In genomic region chr9:125993423-125993935, GRCh38 we compare ENCODE assay signal across 22 cellular contexts.
"Had no signal": no experiment of that assay in that cellular context is flagged by ENCODE, and none has a peak within 500 bp of the region (broad histone marks: within the 10 kb centered on the region; RNA-seq: fewer than 3 reads in every experiment).

No MANE protein-coding gene starts in this region.

- H3K4me3 Mint-ChIP-seq: activated CD8-positive, alpha-beta memory T cell treated with anti-CD3 and anti-CD28 coated beads, Interleukin-2, amount 10 ng/mL, durations not matched to agents 7 days and 5 days; activated CD8-positive, alpha-beta T cell treated with anti-CD3 and anti-CD28 coated beads for 36 hours; naive thymus-derived CD4-positive, alpha-beta T cell; stimulated activated effector memory CD8-positive, alpha-beta T cell treated with anti-CD3 and anti-CD28 coated beads, Interleukin-12 subunit alpha, Interleukin-12 subunit beta, amount 100 ng/mL, for 72 hours; T-helper 17 cell had no signal

- H3K36me3 ChIP-seq: cardiac muscle cell, heart left ventricle, neutrophil, pancreas, stomach, suprapubic skin, tibial nerve had no signal

- H3K27ac Mint-ChIP-seq: activated CD8-positive, alpha-beta memory T cell treated with anti-CD3 and anti-CD28 coated beads, Interleukin-2, amount 10 ng/mL, durations not matched to agents 7 days and 5 days; activated CD8-positive, alpha-beta T cell treated with anti-CD3 and anti-CD28 coated beads for 36 hours; naive thymus-derived CD4-positive, alpha-beta T cell; stimulated activated effector memory CD8-positive, alpha-beta T cell treated with anti-CD3 and anti-CD28 coated beads, Interleukin-12 subunit alpha, Interleukin-12 subunit beta, amount 100 ng/mL, for 72 hours; T-helper 17 cell had no signal

- H3K9me3 Mint-ChIP-seq: activated CD8-positive, alpha-beta T cell treated with anti-CD3 and anti-CD28 coated beads for 36 hours; stimulated activated effector memory CD8-positive, alpha-beta T cell treated with anti-CD3 and anti-CD28 coated beads, Interleukin-12 subunit alpha, Interleukin-12 subunit beta, amount 100 ng/mL, for 72 hours had no signal

- H3K27ac ChIP-seq: body of pancreas, cardiac muscle cell, heart left ventricle, neutrophil, pancreas, skin epidermis, stomach, suprapubic skin, tibial nerve had no signal

- H3K4me3 ChIP-seq: body of pancreas, cardiac muscle cell, heart left ventricle, lung, pancreas, skin epidermis, stomach, suprapubic skin, tibial nerve had no signal

- H3K9me3 ChIP-seq: body of pancreas, heart left ventricle, neutrophil, pancreas, stomach, suprapubic skin, tibial nerve had no signal

- H3K4me1 ChIP-seq: body of pancreas, heart left ventricle, pancreas, stomach, suprapubic skin, tibial nerve had no signal

- H3K4me1 Mint-ChIP-seq: activated CD8-positive, alpha-beta memory T cell treated with anti-CD3 and anti-CD28 coated beads, Interleukin-2, amount 10 ng/mL, durations not matched to agents 7 days and 5 days; naive thymus-derived CD4-positive, alpha-beta T cell; stimulated activated effector memory CD8-positive, alpha-beta T cell treated with anti-CD3 and anti-CD28 coated beads, Interleukin-12 subunit alpha, Interleukin-12 subunit beta, amount 100 ng/mL, for 72 hours had no signal

- H3K36me3 Mint-ChIP-seq: activated CD8-positive, alpha-beta memory T cell treated with anti-CD3 and anti-CD28 coated beads, Interleukin-2, amount 10 ng/mL, durations not matched to agents 7 days and 5 days; naive thymus-derived CD4-positive, alpha-beta T cell; stimulated activated effector memory CD8-positive, alpha-beta T cell treated with anti-CD3 and anti-CD28 coated beads, Interleukin-12 subunit alpha, Interleukin-12 subunit beta, amount 100 ng/mL, for 72 hours had no signal

- H3K27me3 Mint-ChIP-seq: activated CD8-positive, alpha-beta memory T cell treated with anti-CD3 and anti-CD28 coated beads, Interleukin-2, amount 10 ng/mL, durations not matched to agents 7 days and 5 days; activated CD8-positive, alpha-beta T cell treated with anti-CD3 and anti-CD28 coated beads for 36 hours had no signal

- H3K27me3 ChIP-seq: body of pancreas, cardiac muscle cell, neutrophil, pancreas, tibial nerve had no signal

- DNase-seq: activated CD4-positive, alpha-beta T cell treated with anti-CD3 and anti-CD28 coated beads for 48 hours; activated CD4-positive, CD25-positive, alpha-beta regulatory T cell; activated CD8-positive, alpha-beta memory T cell treated with anti-CD3 and anti-CD28 coated beads, Interleukin-2, amount 10 ng/mL, durations not matched to agents 7 days and 5 days; activated CD8-positive, alpha-beta T cell treated with anti-CD3 and anti-CD28 coated beads for 36 hours; activated naive CD4-positive, alpha-beta T cell; body of pancreas; islet precursor cell; left colon; naive thymus-derived CD4-positive, alpha-beta T cell; stimulated activated CD4-positive, alpha-beta T cell treated with anti-CD3 and anti-CD28 coated beads, Interleukin-2, amount 100 ng/mL, for 24 hours; stomach; SW 1271; T-helper 17 cell had no signal
